In the genomic region with DNA sequence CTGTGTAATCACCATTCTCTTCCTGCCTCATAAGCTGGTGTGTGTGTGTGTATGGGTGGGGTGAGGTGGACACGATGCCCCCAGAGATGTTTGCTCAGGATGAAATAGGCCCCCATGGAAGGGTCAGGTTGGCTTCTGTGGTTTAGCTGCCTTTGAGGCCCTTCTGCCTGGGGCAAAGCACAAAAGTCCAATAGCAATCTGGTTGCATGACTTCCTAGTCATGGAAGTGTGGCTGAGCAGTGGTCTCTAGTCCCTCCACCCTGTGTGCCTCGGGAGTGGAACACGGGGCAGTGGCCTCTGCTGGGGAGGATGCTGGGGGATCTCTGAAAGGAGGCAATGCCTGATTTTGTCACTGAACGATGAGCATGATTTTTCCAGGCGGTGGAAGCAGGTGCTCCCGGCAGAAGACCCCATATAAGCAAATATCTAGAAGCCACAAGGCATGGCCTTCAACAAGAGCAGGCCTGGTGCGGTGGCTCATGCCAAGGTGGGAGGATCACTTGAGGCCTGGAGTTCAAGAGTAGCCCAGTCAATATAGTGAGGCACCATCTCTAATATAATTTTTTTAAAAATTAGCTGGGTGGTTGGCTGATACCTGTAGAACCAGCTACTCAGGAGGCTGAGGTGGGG, we compare ENCODE assay signal across 9 cellular contexts. TPM values are rescaled to one million over a fixed set of nuclear protein-coding genes. Genes with fewer than 3 reads are reported as not detected.
DNase-seq lines count a peak whose midpoint lies in the region; ATAC-seq and TF ChIP-seq lines count a peak whose summit lies in the region.
"Not testable (repeated sequence)": the region's sequence is repeated elsewhere in the genome, so short reads cannot be mapped to it uniquely, and the experiment has no call there.
"Had no signal": no experiment of that assay in that cellular context is flagged by ENCODE, and none has a peak within 500 bp of the region (broad histone marks: within the 10 kb centered on the region; RNA-seq: fewer than 3 reads in every experiment).

No MANE protein-coding gene starts in this region.

- not testable (repeated sequence) for H3K27me3 ChIP-seq in liver (ENCODE audit: control insufficient read depth in 4 of 4, insufficient read depth in 4 of 4, low read length in 3 of 4); neutrophil; upper lobe of left lung

- H3K36me3 ChIP-seq in liver (ENCODE audit: control insufficient read depth in 4 of 4, insufficient read depth in 3 of 4, low read depth in 1 of 4, low read length in 3 of 4); neutrophil; upper lobe of left lung: not testable (repeated sequence)

- H3K4me3 ChIP-seq in liver (ENCODE audit: low read depth in 1 of 3, low read length in 3 of 3); upper lobe of left lung: not testable (repeated sequence)
- H3K4me3 ChIP-seq in neutrophil (ENCODE audit: low read depth in 1 of 2, low read length in 1 of 2) = peak overlapping the region in 1 of 2 experiments; percentile 76

- intact Hi-C loops in CD14-positive monocyte (cut with micrococcal nuclease); activated CD4-positive, alpha-beta T cell treated with anti-CD3 and anti-CD28 coated beads, Interleukin-2, amount 10 ng/mL, durations not matched to agents 24 days and 14 days (cut with micrococcal nuclease); activated naive CD4-positive, alpha-beta T cell treated with anti-CD3 and anti-CD28 coated beads for 36 hours (cut with micrococcal nuclease): not testable (repeated sequence)

- H3K36me3 Mint-ChIP-seq in CD14-positive monocyte = peaks cover 11 to 13% of the 10 kb centered on the region in 2 donors
- not testable (repeated sequence) for H3K36me3 Mint-ChIP-seq in IgD-negative memory B cell; effector memory CD8-positive, alpha-beta T cell (ENCODE audit: insufficient read depth)
- H3K36me3 Mint-ChIP-seq in activated CD4-positive, alpha-beta T cell treated with anti-CD3 and anti-CD28 coated beads, Interleukin-2, amount 10 ng/mL, durations not matched to agents 24 days and 14 days (ENCODE audit: low read depth) = peaks cover 22% of the 10 kb centered on the region
- peaks cover 12% of the 10 kb centered on the region for H3K36me3 Mint-ChIP-seq in activated naive CD4-positive, alpha-beta T cell treated with anti-CD3 and anti-CD28 coated beads for 36 hours (ENCODE audit: low read depth)

- TF ChIP-seq EP300 in upper lobe of left lung (IDR thresholded peaks at IDR 0.05) = not testable (repeated sequence)

- H3K4me3 Mint-ChIP-seq in CD14-positive monocyte = peak overlapping the region in 1 of 2 donors; percentile 31
- peak overlapping the region in 3 of 4 donors; percentile 79 to 94 (median 91) for H3K4me3 Mint-ChIP-seq in IgD-negative memory B cell
- peak overlapping the region; percentile 92 for H3K4me3 Mint-ChIP-seq in activated CD4-positive, alpha-beta T cell treated with anti-CD3 and anti-CD28 coated beads, Interleukin-2, amount 10 ng/mL, durations not matched to agents 24 days and 14 days
- H3K4me3 Mint-ChIP-seq in activated naive CD4-positive, alpha-beta T cell treated with anti-CD3 and anti-CD28 coated beads for 36 hours = not testable (repeated sequence)
- peak overlapping the region; percentile 87 to 98 for H3K4me3 Mint-ChIP-seq in effector memory CD8-positive, alpha-beta T cell

- not testable (repeated sequence) for TF ChIP-seq CTCF in CD14-positive monocyte (IDR thresholded peaks at IDR 0.05); liver (IDR thresholded peaks at IDR 0.05; ENCODE audit: low read depth, low read length, missing input control); neutrophil (IDR thresholded peaks at IDR 0.05); upper lobe of left lung (IDR thresholded peaks at IDR 0.05)

- peak overlapping the region in 1 of 2 donors; percentile 99 for H3K9ac ChIP-seq in liver (ENCODE audit: low read depth in 1 of 2, low read length in 2 of 2)

- not testable (repeated sequence) for DNase-seq in CD14-positive monocyte (ENCODE audit: low spot score); activated CD4-positive, alpha-beta T cell treated with anti-CD3 and anti-CD28 coated beads, Interleukin-2, amount 10 ng/mL, durations not matched to agents 24 days and 14 days; activated naive CD4-positive, alpha-beta T cell treated with anti-CD3 and anti-CD28 coated beads for 36 hours; effector memory CD8-positive, alpha-beta T cell; upper lobe of left lung

- not testable (repeated sequence) for ATAC-seq in effector memory CD8-positive, alpha-beta T cell (replicated peaks); upper lobe of left lung (ENCODE audit: low FRiP score in 2 of 2)

- not testable (repeated sequence) for TF ChIP-seq RAD21 in liver (IDR thresholded peaks at IDR 0.05)

- H3K4me1 ChIP-seq in liver (ENCODE audit: control insufficient read depth in 4 of 4, insufficient read depth in 4 of 4, low read length in 3 of 4) (peaks cover 2 to 42% (median 28%) of the 10 kb centered on the region in 4 donors), neutrophil (ENCODE audit: control insufficient read depth in 1 of 2, insufficient read depth in 1 of 2, low read depth in 1 of 2, low read length in 1 of 2) (peaks cover 14 to 18% of the 10 kb centered on the region in 2 experiments), upper lobe of left lung (peaks cover 27 to 35% (median 31%) of the 10 kb centered on the region in 4 donors)

- not testable (repeated sequence) for H3K27me3 Mint-ChIP-seq in CD14-positive monocyte (ENCODE audit: low read depth in 3 of 3); IgD-negative memory B cell; activated CD4-positive, alpha-beta T cell treated with anti-CD3 and anti-CD28 coated beads, Interleukin-2, amount 10 ng/mL, durations not matched to agents 24 days and 14 days; activated naive CD4-positive, alpha-beta T cell treated with anti-CD3 and anti-CD28 coated beads for 36 hours (ENCODE audit: low read depth); effector memory CD8-positive, alpha-beta T cell

- not testable (repeated sequence) for H3K9me3 ChIP-seq in liver (ENCODE audit: control insufficient read depth in 4 of 4, low read length in 3 of 4); neutrophil; upper lobe of left lung

- H3K27ac Mint-ChIP-seq in CD14-positive monocyte = peak overlapping the region in 4 of 7 donors; percentile 81 to 93 (median 89)
- H3K27ac Mint-ChIP-seq in IgD-negative memory B cell = peak overlapping the region in 2 of 3 donors; percentile 81 to 89
- H3K27ac Mint-ChIP-seq in activated CD4-positive, alpha-beta T cell treated with anti-CD3 and anti-CD28 coated beads, Interleukin-2, amount 10 ng/mL, durations not matched to agents 24 days and 14 days = peak overlapping the region; percentile 40
- H3K27ac Mint-ChIP-seq in activated naive CD4-positive, alpha-beta T cell treated with anti-CD3 and anti-CD28 coated beads for 36 hours = peak overlapping the region; percentile 37
- peak overlapping the region; percentile 97 to 99 for H3K27ac Mint-ChIP-seq in effector memory CD8-positive, alpha-beta T cell

- not testable (repeated sequence) for TF ChIP-seq POLR2A in upper lobe of left lung (IDR thresholded peaks at IDR 0.05)

- H3K27ac ChIP-seq in liver (ENCODE audit: low read depth in 1 of 2, low read length in 2 of 2) (peak overlapping the region; percentile 93 to 96), neutrophil (peak overlapping the region; percentile 92), upper lobe of left lung (peak overlapping the region; percentile 83 to 96 (median 89))

- CTCF ChIA-PET in activated naive CD4-positive, alpha-beta T cell treated with anti-CD3 and anti-CD28 coated beads for 36 hours (lab: Charles Lee) = interaction anchor here (0.6 to 3.8 kb wide), 4 partner anchors 9 to 34 kb away, joined by 5 to 33 read pairs (median 8); partner anchors contain the start of gene APOL2

- peaks cover 31% of the 10 kb centered on the region for H3K4me1 Mint-ChIP-seq in CD14-positive monocyte
- H3K4me1 Mint-ChIP-seq in IgD-negative memory B cell = peaks cover 23 to 32% (median 26%) of the 10 kb centered on the region in 3 donors
- H3K4me1 Mint-ChIP-seq in activated CD4-positive, alpha-beta T cell treated with anti-CD3 and anti-CD28 coated beads, Interleukin-2, amount 10 ng/mL, durations not matched to agents 24 days and 14 days = peaks cover 51% of the 10 kb centered on the region
- peaks cover 40% of the 10 kb centered on the region for H3K4me1 Mint-ChIP-seq in activated naive CD4-positive, alpha-beta T cell treated with anti-CD3 and anti-CD28 coated beads for 36 hours (ENCODE audit: low read depth)
- H3K4me1 Mint-ChIP-seq in effector memory CD8-positive, alpha-beta T cell (ENCODE audit: low read depth in 2 of 2) = peaks cover 44 to 52% of the 10 kb centered on the region in 2 donors

- H3K9me3 Mint-ChIP-seq in CD14-positive monocyte; activated CD4-positive, alpha-beta T cell treated with anti-CD3 and anti-CD28 coated beads, Interleukin-2, amount 10 ng/mL, durations not matched to agents 24 days and 14 days; activated naive CD4-positive, alpha-beta T cell treated with anti-CD3 and anti-CD28 coated beads for 36 hours; effector memory CD8-positive, alpha-beta T cell: not testable (repeated sequence)
- H3K9me3 Mint-ChIP-seq in IgD-negative memory B cell = peaks cover 0 to 16% (median 0%) of the 10 kb centered on the region in 3 donors

- WGBS in liver = 81% methylated on average over 7 of the region's 7 CpGs
- WGBS in upper lobe of left lung, 2 donors = 87 to 92% methylated on average over 6 to 7 of the region's 7 CpGs

RNA-seq across cellular contexts. Expression of gene APOL1, which starts 0.8 kb away (rescaled TPM):
- polyA plus RNA-seq in CD14-positive monocyte = 1 to 10 TPM; 3.4 to 6.1 TPM
- polyA plus RNA-seq in IgD-negative memory B cell = 10.7 TPM
- 36.2 and 37.3 TPM in 2 replicates for total RNA-seq in activated CD4-positive, alpha-beta T cell treated with anti-CD3 and anti-CD28 coated beads, Interleukin-2, amount 10 ng/mL, durations not matched to agents 24 days and 14 days
- total RNA-seq in activated naive CD4-positive, alpha-beta T cell treated with anti-CD3 and anti-CD28 coated beads for 36 hours = 10 to 100 TPM; 17.4 to 22.0 TPM
- total RNA-seq in liver = 100 to 1,000 TPM in 1 of 2 donors, 1 to 10 TPM in 1; 7.7 to 129 TPM
- 10 to 100 TPM; 57.7 to 61.3 TPM for polyA plus RNA-seq in liver
- 10 to 100 TPM; 31.9 to 90.5 (median 52.0) TPM for total RNA-seq in upper lobe of left lung
- total RNA-seq: cardiac muscle cell had no signal

RNA-seq across cellular contexts. Expression of gene APOL2, which starts 12.8 kb away (rescaled TPM):
- polyA plus RNA-seq in CD14-positive monocyte (10 to 100 TPM; 12.6 to 13.2 TPM), IgD-negative memory B cell (14.3 TPM), liver (10 to 100 TPM; 20.0 to 23.4 TPM)
- total RNA-seq in activated CD4-positive, alpha-beta T cell treated with anti-CD3 and anti-CD28 coated beads, Interleukin-2, amount 10 ng/mL, durations not matched to agents 24 days and 14 days = 52.0 and 58.6 TPM in 2 replicates
- 10 to 100 TPM; 53.8 to 55.0 TPM for total RNA-seq in activated naive CD4-positive, alpha-beta T cell treated with anti-CD3 and anti-CD28 coated beads for 36 hours
- total RNA-seq in liver (10 to 100 TPM; 14.3 to 77.2 TPM), upper lobe of left lung (10 to 100 TPM; 32.8 to 76.5 (median 52.6) TPM)

RNA-seq across cellular contexts. Expression of gene APOL4, which starts 50.5 kb away (rescaled TPM):
- 1 to 10 TPM in 1 of 2 donors, under 1 TPM in 1; 0.71 to 1.4 TPM for polyA plus RNA-seq in CD14-positive monocyte
- not detected for polyA plus RNA-seq in IgD-negative memory B cell
- total RNA-seq in activated CD4-positive, alpha-beta T cell treated with anti-CD3 and anti-CD28 coated beads, Interleukin-2, amount 10 ng/mL, durations not matched to agents 24 days and 14 days = 0.17 TPM in 1 of 2 replicates, not detected in the other
- total RNA-seq in activated naive CD4-positive, alpha-beta T cell treated with anti-CD3 and anti-CD28 coated beads for 36 hours = under 1 TPM; 0.07 to 0.20 TPM
- total RNA-seq in liver = 1 to 10 TPM; 1.5 to 2.3 TPM
- 1 to 10 TPM in 1 of 2 donors, under 1 TPM in 1; 0.59 to 2.2 TPM for polyA plus RNA-seq in liver
- 10 to 100 TPM in 3 of 6 donors, 1 to 10 TPM in 3; 5.4 to 24.7 (median 10.2) TPM for total RNA-seq in upper lobe of left lung
- polyA plus RNA-seq: cardiac muscle cell had no signal

Comparison
In these comparisons a context has a peak if more than half of its experiments do, and no peak if none do; other contexts are left out.
1. H3K27ac Mint-ChIP-seq: peak in every context shown above with its lines; median percentile 98 in effector memory CD8-positive, alpha-beta T cell; 89 in CD14-positive monocyte; 85 in IgD-negative memory B cell; 40 in activated CD4-positive, alpha-beta T cell treated with anti-CD3 and anti-CD28 coated beads, Interleukin-2, amount 10 ng/mL, durations not matched to agents 24 days and 14 days; 37 in activated naive CD4-positive, alpha-beta T cell treated with anti-CD3 and anti-CD28 coated beads for 36 hours.